17 cellular contexts compared by ENCODE assay signal in the genomic region with DNA sequence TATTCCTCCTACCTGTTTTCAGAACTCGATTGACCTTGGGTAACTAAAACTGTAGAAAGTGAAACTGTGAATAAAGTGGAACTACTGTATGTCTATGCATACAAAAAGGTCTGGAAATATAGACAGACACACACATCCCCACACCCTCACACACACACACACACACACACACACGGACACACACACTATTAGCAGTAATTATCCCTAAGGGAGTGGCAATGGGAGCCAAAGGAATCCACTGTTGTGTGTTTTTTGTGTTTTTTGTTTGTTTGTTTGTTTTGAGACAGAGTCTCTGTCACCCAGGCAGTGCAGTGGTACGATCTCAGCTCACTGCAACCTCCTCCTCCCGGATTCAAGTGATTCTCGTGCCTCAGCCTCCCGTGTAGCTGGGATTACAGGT. TPM values are rescaled to one million over a fixed set of nuclear protein-coding genes. Genes with fewer than 3 reads are reported as not detected.
DNase-seq lines count a peak whose midpoint lies in the region; ATAC-seq, FAIRE-seq and TF ChIP-seq lines count a peak whose summit lies in the region.
"Had no signal": no experiment of that assay in that cellular context is flagged by ENCODE, and none has a peak within 500 bp of the region (broad histone marks: within the 10 kb centered on the region; RNA-seq: fewer than 3 reads in every experiment).

No MANE protein-coding gene starts in this region.

- no peak overlapping the region for H3K18ac ChIP-seq in H9 (ENCODE audit: insufficient read length, low read depth, low read length)

- FAIRE-seq in K562 (lab: Jason Lieb, UNC) (no peak), small intestine (lab: Jason Lieb, UNC) (no peak)
- FAIRE-seq: GM12891, H1 had no signal

- WGBS in H9 (ENCODE audit: extremely low coverage, insufficient read length, low lambda C conversion rate): no CpG with 5 or more reads among the region's 6 CpGs
- WGBS in K562 (ENCODE audit: insufficient coverage, low coverage, missing lambda C conversion rate): 27% methylated on average over 6 of the region's 6 CpGs
- WGBS in small intestine, 3 donors: 25 to 58% (median 53%) methylated on average over 6 of the region's 6 CpGs

- no peak overlapping the region for H3K9ac ChIP-seq in H9 (ENCODE audit: extremely low read depth, insufficient read length, low read length)
- no peak overlapping the region for H3K9ac ChIP-seq in K562 (ENCODE audit: insufficient read depth in 1 of 2, low read depth in 2 of 2, low read length in 2 of 2)
- H3K9ac ChIP-seq: BLaER1 treated with 17β-estradiol and CSF1 and Interleukin-3, amounts not matched to agents 10 nM and 100 nM had no signal

- peaks cover 10 to 14% of the 10 kb centered on the region in 2 experiments for H3K4me1 Mint-ChIP-seq in H9

- H4K5ac ChIP-seq in H9 (ENCODE audit: insufficient read length, low read depth, low read length): no peak overlapping the region

- H3K27ac Mint-ChIP-seq in H9: no peak overlapping the region
- H3K27ac Mint-ChIP-seq: CD4-positive, alpha-beta T cell had no signal

- H3K36me3 ChIP-seq in K562 (ENCODE audit: control insufficient read depth, insufficient read depth, low read length) (no peaks in the 10 kb centered on the region), small intestine (ENCODE audit: control insufficient read depth in 2 of 2, insufficient read depth in 2 of 2, low read length in 2 of 2) (no peaks in the 10 kb centered on the region)
- H3K36me3 ChIP-seq: BLaER1 treated with 17β-estradiol and CSF1 and Interleukin-3, amounts not matched to agents 10 nM and 100 nM had no signal

- peak; percentile 31 for DNase-seq in NCI-H748 (lab: John Stamatoyannopoulos, UW; ENCODE audit: unreplicated experiment)
- DNase-seq in NCI-H748 treated with DMSO at 0.1 percent for 48 hours (lab: John Stamatoyannopoulos, UW): no peak
- peak; percentile 12 for DNase-seq in H9
- no peak for DNase-seq in K562 (ENCODE audit: extremely low read depth in 1 of 4, low spot score in 3 of 4)
- DNase-seq in small intestine: peak; percentile 20
- no peak for DNase-seq in SKM-1 (lab: John Stamatoyannopoulos, UW; ENCODE audit: unreplicated experiment)
- DNase-seq in NCI-H1436 (lab: John Stamatoyannopoulos, UW): no peak
- DNase-seq: ACHN; Calu3; CD4-positive, alpha-beta T cell; DMS 273 treated with DMSO at 0.1 percent for 48 hours; HCEC 1CT; IMR-90 had no signal

- no peaks in the 10 kb centered on the region for H3K9me1 ChIP-seq in K562 (ENCODE audit: control insufficient read depth, insufficient read depth, low read length)

- H2BK12ac ChIP-seq in H9 (ENCODE audit: insufficient read length, low read depth, low read length): no peak overlapping the region

- no peak overlapping the region for H3K23ac ChIP-seq in H9 (ENCODE audit: insufficient read length, low read depth, low read length)

- H3K9me3 ChIP-seq in H9 (ENCODE audit: control insufficient read depth, low read depth, low read length) (no peaks in the 10 kb centered on the region), K562 (replicated peaks; ENCODE audit: control insufficient read depth, insufficient read depth, low read depth, low read length) (no peaks in the 10 kb centered on the region), small intestine (ENCODE audit: control insufficient read depth, low read depth) (no peaks in the 10 kb centered on the region)
- H3K9me3 ChIP-seq: BLaER1 treated with 17β-estradiol and CSF1 and Interleukin-3, amounts not matched to agents 10 nM and 100 nM had no signal

- H3K56ac ChIP-seq in H9 (ENCODE audit: insufficient read length, low read depth, low read length): no peak overlapping the region

- no peak overlapping the region for H4K8ac ChIP-seq in H9 (replicated peaks; ENCODE audit: insufficient read length, low read depth, low read length)

- H3K36me3 Mint-ChIP-seq in H9 (ENCODE audit: insufficient read depth in 1 of 3, low read depth in 3 of 3): peaks cover 0 to 5% (median 3%) of the 10 kb centered on the region in 3 experiments; a peak in 5 of 7 replicates

- H3T11ph ChIP-seq in H9 (ENCODE audit: low read length): no peak overlapping the region

- TF ChIP-seq POLR2A in K562 (conservative IDR thresholded peaks at IDR 0.05): no peak

- ATAC-seq in K562 (no peak), HG03045 (IDR thresholded peaks at IDR 0.05; ENCODE audit: unreplicated experiment) (no peak)

- H4K20me1 ChIP-seq in H9 (ENCODE audit: control insufficient read depth, insufficient read depth, insufficient read length) (no peaks in the 10 kb centered on the region), K562 (replicated peaks; ENCODE audit: control insufficient read depth, insufficient read depth, low read length) (no peaks in the 10 kb centered on the region)
- H4K20me1 ChIP-seq: BLaER1 treated with 17β-estradiol and CSF1 and Interleukin-3, amounts not matched to agents 10 nM and 100 nM had no signal

- H3K27ac ChIP-seq in H9 (ENCODE audit: insufficient read length, low read depth, low read length): no peak overlapping the region
- no peak overlapping the region for H3K27ac ChIP-seq in K562 (ENCODE audit: extremely low read depth, low read depth, low read length)
- H3K27ac ChIP-seq in small intestine (ENCODE audit: low read depth in 1 of 2, low read length in 1 of 2): no peak overlapping the region
- H3K27ac ChIP-seq: BLaER1 treated with 17β-estradiol and CSF1 and Interleukin-3, amounts not matched to agents 10 nM and 100 nM had no signal

- H3K79me2 ChIP-seq in H9 (ENCODE audit: insufficient read depth, low read length) (no peaks in the 10 kb centered on the region), K562 (ENCODE audit: control insufficient read depth, insufficient read depth, low read length) (no peaks in the 10 kb centered on the region)

- BruUV-seq in K562 (replicated peaks; lab: Mats Ljungman, UMichigan): no TSS peak

- intact Hi-C loops in K562 (cut with micrococcal nuclease): no loop called here

- no peak overlapping the region for H2BK20ac ChIP-seq in H9 (ENCODE audit: low read depth, low read length, poor library complexity, severe bottlenecking)

- TF ChIP-seq CTCF in H9 (conservative IDR thresholded peaks at IDR 0.05) (no peak), K562 (IDR thresholded peaks at IDR 0.05 in 2 of 3, conservative IDR thresholded peaks at IDR 0.05 in 1 of 3; ENCODE audit: insufficient read depth in 2 of 3, low read depth in 1 of 3, low read length in 3 of 3) (no peak)

- H2BK120ac ChIP-seq in H9 (ENCODE audit: low read depth, low read length, poor library complexity, severe bottlenecking): no peak overlapping the region

- no peak for TF ChIP-seq EP300 in K562 (IDR thresholded peaks at IDR 0.05; ENCODE audit: low read length)

- H3K27me3 Mint-ChIP-seq in H9 (ENCODE audit: low read depth): no peaks in the 10 kb centered on the region; the same call in 1 of the 2 replicates

- H2AFZ ChIP-seq in H9 (ENCODE audit: low read length) (no peak overlapping the region), K562 (ENCODE audit: low read depth, low read length) (no peak overlapping the region)

- H2BK5ac ChIP-seq in H9 (ENCODE audit: insufficient read length, low read length): no peak overlapping the region

- no peak overlapping the region for H2AK5ac ChIP-seq in H9 (ENCODE audit: insufficient read length, low read length)

- no peak overlapping the region for H3K4me2 ChIP-seq in H9 (ENCODE audit: insufficient read depth, insufficient read length, low read length)
- no peak overlapping the region for H3K4me2 ChIP-seq in K562 (ENCODE audit: insufficient read depth, low read length)
- H3K4me2 ChIP-seq: BLaER1 treated with 17β-estradiol and CSF1 and Interleukin-3, amounts not matched to agents 10 nM and 100 nM had no signal

- no peaks in the 10 kb centered on the region for H3K4me1 ChIP-seq in H9 (ENCODE audit: insufficient read depth, low read length)
- no peaks in the 10 kb centered on the region; a peak in 2 of 5 replicates for H3K4me1 ChIP-seq in K562 (replicated peaks in 1 of 2; ENCODE audit: control insufficient read depth in 2 of 2, insufficient read depth in 2 of 2, low read length in 2 of 2)
- no peaks in the 10 kb centered on the region for H3K4me1 ChIP-seq in small intestine (ENCODE audit: control insufficient read depth in 2 of 2, insufficient read depth in 1 of 2, low read depth in 1 of 2, low read length in 1 of 2)

- H3K4me3 ChIP-seq in K562 (no peak overlapping the region), small intestine (ENCODE audit: low read depth in 1 of 2, low read length in 2 of 2) (no peak overlapping the region)
- H3K4me3 ChIP-seq: BLaER1 treated with 17β-estradiol and CSF1 and Interleukin-3, amounts not matched to agents 10 nM and 100 nM had no signal

- H3K27me3 ChIP-seq in H9 (ENCODE audit: insufficient read depth, low read length): no peaks in the 10 kb centered on the region
- H3K27me3 ChIP-seq in K562 (ENCODE audit: control insufficient read depth in 2 of 2, insufficient read depth in 2 of 2, low read length in 2 of 2): no peaks in the 10 kb centered on the region; a peak in 1 of 5 replicates
- no peaks in the 10 kb centered on the region for H3K27me3 ChIP-seq in small intestine (ENCODE audit: control insufficient read depth in 2 of 2, insufficient read depth in 2 of 2, low read length in 2 of 2)
- H3K27me3 ChIP-seq: BLaER1 treated with 17β-estradiol and CSF1 and Interleukin-3, amounts not matched to agents 10 nM and 100 nM had no signal

- no peak overlapping the region for H4K91ac ChIP-seq in H9 (ENCODE audit: insufficient read length, low read depth, low read length)

- TF ChIP-seq RAD21 in K562 (CRISPR knock-in tag; conservative IDR thresholded peaks at IDR 0.05 in 1 of 2, IDR thresholded peaks at IDR 0.05 in 1 of 2): no peak

- no peak overlapping the region for H3K14ac ChIP-seq in H9 (ENCODE audit: insufficient read depth, low read length)

- H3K23me2 ChIP-seq in H9 (ENCODE audit: insufficient read length, low read depth, low read length, poor library complexity, severe bottlenecking): no peaks in the 10 kb centered on the region

- no peak overlapping the region for H3K4me3 Mint-ChIP-seq in H9
- H3K4me3 Mint-ChIP-seq: CD4-positive, alpha-beta T cell had no signal

- peaks cover 7% of the 10 kb centered on the region in 2 experiments for H3K9me3 Mint-ChIP-seq in H9
- H3K9me3 Mint-ChIP-seq: CD4-positive, alpha-beta T cell had no signal

- H2BK15ac ChIP-seq in H9 (ENCODE audit: low read depth, low read length): no peak overlapping the region

- H3K4ac ChIP-seq in H9 (ENCODE audit: low read depth, low read length): no peak overlapping the region

- H3K79me1 ChIP-seq in H9 (ENCODE audit: insufficient read depth, low read depth, low read length, poor library complexity, severe bottlenecking): no peaks in the 10 kb centered on the region

- in situ Hi-C loops in K562 (cut with MboI): no loop called here

- POLR2A ChIA-PET in K562 (lab: Yijun Ruan, JAX): no interaction called here

- CTCF ChIA-PET in K562 (lab: Yijun Ruan, JAX; ENCODE audit: low intra/inter-chr PET ratio): no interaction called here

RNA-seq across cellular contexts. Expression of gene SRCIN1, which starts 26.6 kb away (rescaled TPM):
- total RNA-seq in H9 (2021) (6.7 and 6.9 TPM in 2 replicates), K562 (2014; rRNA removed) (0.04 TPM in 1 of 2 replicates, not detected in the other), K562 (2014; rRNA removed; fragmentation: Illumina TruSeq; extraction: Trizol) (not detected in 2 replicates), K562 (2015; rRNA removed; fragmentation: Illumina TruSeq; extraction: Trizol) (not detected in 2 replicates), K562 (2021) (0.33 and 0.40 TPM in 2 replicates)
- total RNA-seq in K562 (2011; cell fraction: chromatin; rRNA removed; ENCODE audit: low replicate concordance): 0.51 and 2.0 TPM in 2 replicates
- 0.17 and 0.26 TPM in 2 replicates for total RNA-seq in K562 (2011; cell fraction: nucleolus; rRNA removed)
- total RNA-seq in K562 (2011; cell fraction: nucleoplasm; rRNA removed): 0.53 and 0.66 TPM in 2 replicates
- polyA plus RNA-seq in K562 (2011; rRNA removed) (0.04 and 0.13 TPM in 2 replicates), K562 (2014; fragmentation: Illumina TruSeq; extraction: Trizol) (0.09 and 0.15 TPM in 2 replicates), K562 (2014; fragmentation: Nextera tagmentation; extraction: Ambion mirVana) (not detected), K562 (2014; rRNA removed) (not detected in 2 replicates), small intestine (1 to 10 TPM in 1 of 3 donors, under 1 TPM in 2; 0.45 to 1.4 (median 0.54) TPM)
- 0.01 and 0.06 TPM in 2 replicates for polyA plus RNA-seq in K562 (2011; cell fraction: cytosol; rRNA removed)
- polyA plus RNA-seq in K562 (2011; cell fraction: nucleus; rRNA removed): 0.17 and 1.9 TPM in 2 replicates
- 0.05 and 0.44 TPM in 2 replicates for polyA plus RNA-seq in K562 (2012)
- not detected in 2 replicates for polyA minus RNA-seq in K562 (2011; rRNA and poly(A)+ RNA removed)
- polyA minus RNA-seq in K562 (2011; cell fraction: cytosol; rRNA and poly(A)+ RNA removed): not detected in 2 replicates
- 0.13 TPM in 1 of 2 replicates, not detected in the other for polyA minus RNA-seq in K562 (2011; cell fraction: nucleus; rRNA and poly(A)+ RNA removed)
- total RNA-seq: IMR-90 had no signal
- polyA plus RNA-seq: IMR-90 had no signal

RNA-seq across cellular contexts. Expression of gene EPOP, which starts 42.4 kb away (rescaled TPM):
- 5.9 and 6.1 TPM in 2 replicates for total RNA-seq in H9 (2021)
- total RNA-seq in K562 (2011; cell fraction: chromatin; rRNA removed; ENCODE audit: low replicate concordance): 1.5 and 3.4 TPM in 2 replicates
- 3.6 and 4.3 TPM in 2 replicates for total RNA-seq in K562 (2011; cell fraction: nucleolus; rRNA removed)
- 2.3 and 3.1 TPM in 2 replicates for total RNA-seq in K562 (2011; cell fraction: nucleoplasm; rRNA removed)
- 5.9 and 7.3 TPM in 2 replicates for total RNA-seq in K562 (2014; rRNA removed)
- 4.3 and 4.6 TPM in 2 replicates for total RNA-seq in K562 (2014; rRNA removed; fragmentation: Illumina TruSeq; extraction: Trizol)
- 3.7 and 3.8 TPM in 2 replicates for total RNA-seq in K562 (2015; rRNA removed; fragmentation: Illumina TruSeq; extraction: Trizol)
- 9.4 and 10.6 TPM in 2 replicates for total RNA-seq in K562 (2021)
- polyA plus RNA-seq in K562 (2011; rRNA removed): 1.3 and 3.0 TPM in 2 replicates
- polyA plus RNA-seq in K562 (2011; cell fraction: cytosol; rRNA removed): 1.4 and 5.8 TPM in 2 replicates
- polyA plus RNA-seq in K562 (2011; cell fraction: nucleus; rRNA removed): 1.4 and 3.2 TPM in 2 replicates
- 2.6 and 6.0 TPM in 2 replicates for polyA plus RNA-seq in K562 (2012)
- polyA plus RNA-seq in K562 (2014; fragmentation: Illumina TruSeq; extraction: Trizol): 4.3 and 4.7 TPM in 2 replicates
- polyA plus RNA-seq in K562 (2014; fragmentation: Nextera tagmentation; extraction: Ambion mirVana): under 1 TPM; 0.41 to 0.62 TPM
- polyA plus RNA-seq in K562 (2014; rRNA removed): 5.0 and 5.2 TPM in 2 replicates
- 2.1 and 3.9 TPM in 2 replicates for polyA minus RNA-seq in K562 (2011; rRNA and poly(A)+ RNA removed)
- polyA minus RNA-seq in K562 (2011; cell fraction: cytosol; rRNA and poly(A)+ RNA removed): 2.0 and 4.8 TPM in 2 replicates
- 1.8 and 2.3 TPM in 2 replicates for polyA minus RNA-seq in K562 (2011; cell fraction: nucleus; rRNA and poly(A)+ RNA removed)
- 1 to 10 TPM in 1 of 3 donors, under 1 TPM in 1, not detected in 1; 0.22 to 1.3 TPM for polyA plus RNA-seq in small intestine

Comparison
In these comparisons a context has a peak if more than half of its experiments do, and no peak if none do; other contexts are left out.
1. DNase-seq: peak in NCI-H748 (single experiment), H9 (single experiment) and small intestine (single experiment); none in NCI-H748 treated with DMSO at 0.1 percent for 48 hours (single experiment), K562 (0 of 4), SKM-1 (single experiment) and NCI-H1436 (single experiment).